ENCODE assay signal across 9 cellular contexts in genomic region chr13:79405501-79405830, GRCh38. TPM values are rescaled to one million over a fixed set of nuclear protein-coding genes. Genes with fewer than 3 reads are reported as not detected.
DNase-seq lines count a peak whose midpoint lies in the region; ATAC-seq, FAIRE-seq and TF ChIP-seq lines count a peak whose summit lies in the region.
"Had no signal": no experiment of that assay in that cellular context is flagged by ENCODE, and none has a peak within 500 bp of the region (broad histone marks: within the 10 kb centered on the region; RNA-seq: fewer than 3 reads in every experiment).

No MANE protein-coding gene starts in this region.

- H3K9me3 Mint-ChIP-seq in WTC11 (no peaks in the 10 kb centered on the region), endothelial cell (ENCODE audit: unreplicated experiment) (no peaks in the 10 kb centered on the region)
- H3K9me3 Mint-ChIP-seq: memory B cell had no signal

- H3K27me3 Mint-ChIP-seq in WTC11 (ENCODE audit: low read depth) (no peaks in the 10 kb centered on the region), endothelial cell (ENCODE audit: unreplicated experiment) (no peaks in the 10 kb centered on the region)
- H3K27me3 Mint-ChIP-seq: memory B cell had no signal

- H3K4me1 ChIP-seq in keratinocyte (ENCODE audit: control insufficient read depth, extremely low read depth, insufficient read depth, low read length): peaks cover 28% of the 10 kb centered on the region
- peaks cover 36 to 46% of the 10 kb centered on the region in 2 donors for H3K4me1 ChIP-seq in thoracic aorta (ENCODE audit: control insufficient read depth in 1 of 2, low read depth in 2 of 2)

- H3K4me3 Mint-ChIP-seq in WTC11: no peak overlapping the region
- H3K4me3 Mint-ChIP-seq in endothelial cell (ENCODE audit: unreplicated experiment): no peak overlapping the region

- peak overlapping the region; percentile 89 for H2AFZ ChIP-seq in keratinocyte (ENCODE audit: control insufficient read depth, low read length)

- peaks cover 4% of the 10 kb centered on the region for H3K36me3 Mint-ChIP-seq in WTC11
- H3K36me3 Mint-ChIP-seq in endothelial cell (ENCODE audit: low read depth, unreplicated experiment): no peaks in the 10 kb centered on the region

- ATAC-seq in HG03342 (IDR thresholded peaks at IDR 0.05; ENCODE audit: unreplicated experiment): peak; percentile 41
- peak; percentile 27 for ATAC-seq in WTC11
- ATAC-seq in thoracic aorta (ENCODE audit: insufficient number of reproducible peaks, low FRiP score, low read depth): no peak

- H3K27ac ChIP-seq in keratinocyte (ENCODE audit: control insufficient read depth, insufficient read depth, low read length): peak overlapping the region; percentile 95
- peak overlapping the region; percentile 90 to 93 for H3K27ac ChIP-seq in thoracic aorta

- H3K9me1 ChIP-seq in keratinocyte (ENCODE audit: control insufficient read depth, extremely low read depth, insufficient read depth, low read length): no peaks in the 10 kb centered on the region

- H3K4me2 ChIP-seq in keratinocyte (ENCODE audit: control insufficient read depth, extremely low read depth, insufficient read depth, low read depth, low read length): peak overlapping the region; percentile 86

- FAIRE-seq in GM19239 (lab: Jason Lieb, UNC) (peak; percentile 71), keratinocyte (lab: Jason Lieb, UNC) (no peak)

- dilution Hi-C loops in keratinocyte (cut with MboI; ENCODE audit: extremely low pct_ligation_motif_present, low sequenced_read_pairs): no loop called here

- H3K36me3 ChIP-seq in keratinocyte (ENCODE audit: control insufficient read depth in 2 of 2, extremely low read depth in 1 of 2, insufficient read depth in 2 of 2, low read length in 2 of 2): no peaks in the 10 kb centered on the region
- no peaks in the 10 kb centered on the region for H3K36me3 ChIP-seq in thoracic aorta

- H3K9me3 ChIP-seq in keratinocyte (ENCODE audit: control insufficient read depth, low read depth, low read length) (no peaks in the 10 kb centered on the region), thoracic aorta (no peaks in the 10 kb centered on the region)

- TF ChIP-seq CTCF in AG09309 (IDR thresholded peaks at IDR 0.05; ENCODE audit: control insufficient read depth, insufficient read depth, low read depth, low read length, missing control alignments) (no peak), WTC11 (IDR thresholded peaks at IDR 0.05) (no peak), keratinocyte (optimal IDR thresholded peaks at IDR 0.05 in 1 of 3, IDR thresholded peaks at IDR 0.05 in 1 of 3, conservative IDR thresholded peaks at IDR 0.05 in 1 of 3; ENCODE audit: extremely low read depth in 1 of 3, insufficient read depth in 2 of 3, low read length in 3 of 3) (no peak), thoracic aorta (IDR thresholded peaks at IDR 0.05) (no peak), endothelial cell (IDR thresholded peaks at IDR 0.05; ENCODE audit: unreplicated experiment) (no peak)

- H3K27me3 ChIP-seq in keratinocyte (ENCODE audit: control insufficient read depth, extremely low read depth, insufficient read depth, low read length) (no peaks in the 10 kb centered on the region), thoracic aorta (replicated peaks; ENCODE audit: insufficient read depth) (no peaks in the 10 kb centered on the region)

- H3K9ac ChIP-seq in keratinocyte (ENCODE audit: control insufficient read depth, extremely low read depth, insufficient read depth, low read length): peak overlapping the region; percentile 95

- H4K20me1 ChIP-seq in keratinocyte (ENCODE audit: control insufficient read depth, extremely low read depth, insufficient read depth, low read length): no peaks in the 10 kb centered on the region

- CTCF ChIA-PET in WTC11 (lab: Charles Lee): interaction anchor here (1.0 to 2.7 kb wide), 3 partner anchors 14 to 76 kb away, joined by 3 to 11 read pairs (median 11); partner anchors contain the start of gene NDFIP2

- peaks cover 67% of the 10 kb centered on the region for H3K79me2 ChIP-seq in keratinocyte (ENCODE audit: control insufficient read depth, insufficient read depth, low read length)

- no peak overlapping the region for H3K27ac Mint-ChIP-seq in WTC11
- no peak overlapping the region for H3K27ac Mint-ChIP-seq in endothelial cell (ENCODE audit: unreplicated experiment)
- H3K27ac Mint-ChIP-seq: memory B cell had no signal

- H3K4me3 ChIP-seq in AG09309 (ENCODE audit: control insufficient read depth, low read depth, low read length): peak overlapping the region; percentile 65
- H3K4me3 ChIP-seq in keratinocyte (ENCODE audit: control insufficient read depth in 2 of 3, extremely low read depth in 1 of 3, insufficient read depth in 2 of 3, low read depth in 1 of 3, low read length in 3 of 3): peak overlapping the region; percentile 88 to 94 (median 92)
- H3K4me3 ChIP-seq in thoracic aorta: peak overlapping the region; percentile 93

- POLR2A ChIA-PET in WTC11 (lab: Charles Lee): interaction anchor here (1.0 to 1.5 kb wide), 2 partner anchors 12 to 14 kb away, joined by 4 to 5 read pairs; no protein-coding TSS in a partner anchor

- H3K4me1 Mint-ChIP-seq in WTC11 (peaks cover 41% of the 10 kb centered on the region), endothelial cell (ENCODE audit: unreplicated experiment) (peaks cover 23% of the 10 kb centered on the region)

- DNase-seq in AG09309 (ENCODE audit: low read depth) (no peak), GM19239 (ENCODE audit: insufficient read length, low spot score) (no peak), WTC11 (ENCODE audit: low spot score) (peak; percentile 23), keratinocyte (ENCODE audit: low read depth, low spot score) (no peak), thoracic aorta (ENCODE audit: low spot score) (no peak), endothelial cell (ENCODE audit: low spot score) (no peak), cerebellar cortex (ENCODE audit: low spot score) (no peak)

TF ChIP-seq in WTC11, 78 proteins besides CTCF, POLR2A, EP300 and RAD21:
- TF ChIP-seq SMAD4 (CRISPR knock-in tag; IDR thresholded peaks at IDR 0.05): no peak
- no peak for TF ChIP-seq USF1 (CRISPR knock-in tag; IDR thresholded peaks at IDR 0.05)
- TF ChIP-seq ZBTB43 (CRISPR knock-in tag; IDR thresholded peaks at IDR 0.05): no peak
- TF ChIP-seq ZNF263 (CRISPR knock-in tag; IDR thresholded peaks at IDR 0.05; ENCODE audit: low read depth): no peak
TF ChIP-seq in WTC11: peak in this region for 0.

RNA-seq across cellular contexts. Expression of gene RBM26, which starts 0.6 kb away (rescaled TPM):
- total RNA-seq in WTC11 (2021) (57.7 to 64.1 TPM (median 59.0 TPM) in 3 replicates), thoracic aorta (10 to 100 TPM; 30.9 to 55.4 TPM), endothelial cell (ENCODE audit: unreplicated experiment) (49.5 TPM)
- 15.0 to 28.4 TPM (median 19.6 TPM) in 3 replicates for polyA plus RNA-seq in keratinocyte
- polyA plus RNA-seq in keratinocyte (2011; ENCODE audit: low read depth): 18.0 TPM
- 8.5 and 14.0 TPM in 2 replicates for polyA plus RNA-seq in keratinocyte (2011; cell fraction: cytosol; rRNA removed)
- 46.8 and 66.8 TPM in 2 replicates for polyA plus RNA-seq in keratinocyte (2011; cell fraction: nucleus; rRNA removed)
- polyA plus RNA-seq in keratinocyte (2012; ENCODE audit: low replicate concordance): 14.4 and 20.0 TPM in 2 replicates
- 9.1 to 23.9 TPM (median 11.4 TPM) in 3 replicates for polyA minus RNA-seq in keratinocyte
- polyA minus RNA-seq in keratinocyte (2011; cell fraction: cytosol; rRNA and poly(A)+ RNA removed): 8.4 TPM
- polyA minus RNA-seq in keratinocyte (2011; cell fraction: nucleus; rRNA and poly(A)+ RNA removed): 23.6 and 42.4 TPM in 2 replicates
